Comparison of ENCODE assay signal across 23 cellular contexts in genomic region chr12:128607606-128608005, GRCh38.
"Had no signal": no experiment of that assay in that cellular context is flagged by ENCODE, and none has a peak within 500 bp of the region (broad histone marks: within the 10 kb centered on the region; RNA-seq: fewer than 3 reads in every experiment).

No MANE protein-coding gene starts in this region.

- H3K27ac ChIP-seq: HL-60, KMS-11, SJCRH30 had no signal

- H3K9me3 ChIP-seq: SJCRH30 had no signal

- DNase-seq: Kasumi-1, MM.1S, NCI-H1092 treated with DMSO at 0.1 percent for 48 hours, NCI-H1436, NCI-H187, NCI-H2029, NCI-H2081 treated with DMSO at 0.1 percent for 48 hours, NCI-H2171, NCI-H226, NCI-H446, NCI-H510A, NCI-H524 treated with DMSO at 0.1 percent for 48 hours, NCI-H69, NCI-H774, PC-3, SHP77 treated with DMSO at 0.1 percent for 48 hours, SJCRH30 had no signal

- H3K4me3 ChIP-seq: K562, SJCRH30 had no signal

- H3K27me3 ChIP-seq: SJCRH30 had no signal

- H3K4me1 ChIP-seq: SJCRH30 had no signal

- H3K9ac ChIP-seq: KMS-11 had no signal

- ATAC-seq: K562, Panc1, PC-3, Right ventricle myocardium inferior, SK-N-SH treated with all-trans-retinoic acid at 6 μM for 48 hours had no signal

- H3K4me2 ChIP-seq: KMS-11 had no signal

- H3K36me3 ChIP-seq: SJCRH30 had no signal
